In the genomic region with DNA sequence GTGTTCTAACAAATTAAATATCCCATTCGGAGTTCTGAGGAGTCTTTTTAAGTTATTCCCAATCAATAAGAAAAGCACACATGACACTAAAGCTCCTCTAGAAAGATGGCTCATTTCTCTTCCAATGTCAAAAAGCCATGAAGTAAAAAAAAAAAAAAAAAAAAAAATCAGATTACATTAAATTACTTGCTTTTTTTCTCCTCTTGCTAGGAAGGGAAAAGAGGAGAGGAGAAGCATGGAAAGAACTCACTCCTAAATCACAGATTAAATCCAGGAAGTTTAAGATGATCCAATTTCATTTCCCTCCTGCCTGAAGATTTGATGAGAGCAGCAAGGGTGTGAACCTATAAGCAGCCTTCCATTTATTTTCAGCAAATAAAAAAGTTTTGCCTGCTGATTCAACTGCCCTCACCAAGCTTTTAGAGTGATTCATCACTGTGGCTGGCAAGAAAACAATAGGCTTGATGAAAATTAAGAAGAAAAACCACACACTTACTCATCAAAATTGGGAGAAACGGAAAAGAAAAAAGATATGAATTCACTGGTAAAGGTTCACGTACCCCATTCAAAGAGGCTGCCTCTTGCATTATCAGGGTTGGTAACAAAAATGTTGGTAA, we compare ENCODE assay signal across 10 cellular contexts. TPM values are rescaled to one million over a fixed set of nuclear protein-coding genes. Genes with fewer than 3 reads are reported as not detected.
DNase-seq lines count a peak whose midpoint lies in the region; TF ChIP-seq lines count a peak whose summit lies in the region.
"Had no signal": no experiment of that assay in that cellular context is flagged by ENCODE, and none has a peak within 500 bp of the region (broad histone marks: within the 10 kb centered on the region; RNA-seq: fewer than 3 reads in every experiment).

No MANE protein-coding gene starts in this region.

- peaks cover 28% of the 10 kb centered on the region for H4K20me1 ChIP-seq in osteoblast (ENCODE audit: insufficient read depth, low read length)

- no peaks in the 10 kb centered on the region for H3K9me3 ChIP-seq in osteoblast (ENCODE audit: low read depth, low read length)
- no peaks in the 10 kb centered on the region for H3K9me3 ChIP-seq in right atrium auricular region

- H3K79me2 ChIP-seq in osteoblast (ENCODE audit: insufficient read depth, low read length): peaks cover 94% of the 10 kb centered on the region

- H3K4me2 ChIP-seq in osteoblast (ENCODE audit: insufficient read depth, low read length): peak overlapping the region; percentile 70

- H3K27ac ChIP-seq in osteoblast (ENCODE audit: low read depth, low read length) (peak overlapping the region; percentile 78), right atrium auricular region (no peak overlapping the region)

- H3K4me3 ChIP-seq in cardiac fibroblast (replicated peaks in 1 of 2; ENCODE audit: low read depth in 2 of 2, low read length in 2 of 2) (no peak overlapping the region), osteoblast (ENCODE audit: insufficient read depth, low read length) (peak overlapping the region; percentile 22), right atrium auricular region (no peak overlapping the region)

- H3K4me1 ChIP-seq in osteoblast (ENCODE audit: insufficient read depth, low read length) (peaks cover 44% of the 10 kb centered on the region), right atrium auricular region (no peaks in the 10 kb centered on the region)

- peaks cover 4% of the 10 kb centered on the region for H3K36me3 ChIP-seq in osteoblast (ENCODE audit: insufficient read depth, low read length)
- H3K36me3 ChIP-seq in right atrium auricular region: no peaks in the 10 kb centered on the region

- H2AFZ ChIP-seq in osteoblast (ENCODE audit: low read length): no peak overlapping the region

- H3K27me3 ChIP-seq in osteoblast (ENCODE audit: insufficient read depth, low read length) (no peaks in the 10 kb centered on the region), right atrium auricular region (no peaks in the 10 kb centered on the region)

- no peak for TF ChIP-seq CTCF in cardiac fibroblast (IDR thresholded peaks at IDR 0.05; ENCODE audit: low read depth, low read length)
- no peak for TF ChIP-seq CTCF in osteoblast (IDR thresholded peaks at IDR 0.05; ENCODE audit: extremely low read depth, low read depth, low read length)
- TF ChIP-seq CTCF in right atrium auricular region (IDR thresholded peaks at IDR 0.05): no peak

- DNase-seq in ELR (ENCODE audit: low read depth) (peak; percentile 97), NCI-H226 (peak; percentile 93), cardiac fibroblast (ENCODE audit: low read depth in 2 of 2) (peak; percentile 95 to 96), osteoblast (ENCODE audit: insufficient read length, low spot score, missing footprints) (peak; percentile 93), right atrium auricular region (ENCODE audit: low spot score) (no peak), NCI-H2196 treated with DMSO at 0.1 percent for 48 hours (lab: John Stamatoyannopoulos, UW; ENCODE audit: unreplicated experiment) (no peak), Kasumi-1 (lab: John Stamatoyannopoulos, UW) (no peak)
- DNase-seq in activated CD4-positive, alpha-beta T cell treated with anti-CD3 and anti-CD28 coated beads for 1 hour: no peak
- DNase-seq: activated CD4-positive, alpha-beta T cell treated with anti-CD3 and anti-CD28 coated beads for 36 hours; KBM-7 had no signal

RNA-seq across cellular contexts. Expression of a gene that starts 19.7 kb away (rescaled TPM):
- total RNA-seq in osteoblast (40.9 and 43.6 TPM in 2 replicates), right atrium auricular region (1 to 10 TPM; 3.8 to 5.5 TPM)

Comparison
In these comparisons a context has a peak if more than half of its experiments do, and no peak if none do; other contexts are left out.
1. DNase-seq: peak in ELR (single experiment), NCI-H226 (single experiment), cardiac fibroblast (2 of 2) and osteoblast (single experiment); none in right atrium auricular region (single experiment), activated CD4-positive, alpha-beta T cell treated with anti-CD3 and anti-CD28 coated beads for 1 hour (single experiment), NCI-H2196 treated with DMSO at 0.1 percent for 48 hours (single experiment) and Kasumi-1 (0 of 2).